18 cellular contexts compared by ENCODE assay signal in the genomic region with DNA sequence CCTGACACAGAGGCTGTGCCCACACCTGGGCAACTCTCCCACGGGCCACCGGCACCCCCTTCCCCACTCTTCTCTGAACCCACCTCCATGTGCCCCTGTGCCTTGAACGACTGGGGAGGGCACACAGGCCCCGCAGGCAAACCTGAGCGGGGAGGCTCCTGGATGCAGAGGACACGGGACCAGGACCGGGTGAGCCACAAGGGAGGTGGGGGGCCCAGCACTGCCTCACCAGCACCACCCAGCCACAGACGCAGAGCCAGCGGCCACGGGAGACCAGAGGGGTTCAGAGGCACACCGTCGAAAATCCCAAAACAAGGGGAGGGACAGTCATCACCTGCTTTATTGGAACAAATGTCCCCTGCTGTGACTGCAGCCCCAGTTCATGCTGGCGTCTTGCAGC.
"Had no signal": no experiment of that assay in that cellular context is flagged by ENCODE, and none has a peak within 500 bp of the region (broad histone marks: within the 10 kb centered on the region; RNA-seq: fewer than 3 reads in every experiment).

No MANE protein-coding gene starts in this region.

- H3K27ac ChIP-seq: body of pancreas, heart right ventricle, pancreas, psoas muscle, right atrium auricular region, tibial artery, uterus had no signal

- ATAC-seq: body of pancreas, heart right ventricle, left colon, pancreas, psoas muscle had no signal

- H3K4me3 ChIP-seq: body of pancreas, cardiac muscle cell, heart right ventricle, pancreas, psoas muscle, right atrium auricular region, tibial artery, uterus had no signal

- H3K27me3 ChIP-seq: body of pancreas, cardiac muscle cell, heart right ventricle, pancreas, right atrium auricular region, tibial artery, uterus had no signal

- H3K9me3 ChIP-seq: body of pancreas, heart right ventricle, pancreas, psoas muscle, right atrium auricular region, tibial artery, uterus had no signal

- DNase-seq: activated CD4-positive, alpha-beta memory T cell treated with anti-CD3 and anti-CD28 coated beads for 36 hours; activated CD4-positive, alpha-beta T cell treated with anti-CD3 and anti-CD28 coated beads for 48 hours; activated naive CD4-positive, alpha-beta T cell treated with anti-CD3 and anti-CD28 coated beads for 36 hours; anterior cingulate cortex; body of pancreas; heart right ventricle; left colon; pancreas; psoas muscle; stimulated activated CD4-positive, alpha-beta T cell treated with anti-CD3 and anti-CD28 coated beads, Interleukin-4, amount 100 ng/mL, for 24 hours; substantia nigra; T-helper 2 cell; tibial artery; uterus had no signal

- FAIRE-seq: endometrium, keratinocyte, pancreas had no signal

- H3K36me3 ChIP-seq: cardiac muscle cell, heart right ventricle, pancreas, right atrium auricular region, tibial artery, uterus had no signal
